ENCODE assay signal across 22 cellular contexts in the genomic region with DNA sequence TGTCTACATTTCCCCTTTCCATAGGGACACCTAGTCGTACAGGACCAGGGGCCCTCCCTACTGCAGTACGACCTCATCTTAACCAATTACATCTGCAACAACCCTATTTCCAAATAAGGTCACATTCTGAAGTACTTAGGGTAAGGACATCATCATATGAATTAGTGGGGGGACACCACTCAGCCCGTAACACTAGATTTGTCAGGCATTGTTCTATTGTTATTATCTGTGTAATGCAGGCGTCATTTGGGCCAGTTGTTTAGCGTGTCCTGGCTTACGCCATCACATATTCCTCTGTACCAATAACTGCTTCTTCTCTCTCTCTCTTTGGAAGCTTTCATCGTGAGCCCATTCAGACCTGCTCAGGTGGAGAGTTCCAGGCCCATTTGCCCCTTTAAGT.
DNase-seq lines count a peak whose midpoint lies in the region; ATAC-seq and TF ChIP-seq lines count a peak whose summit lies in the region.
"Had no signal": no experiment of that assay in that cellular context is flagged by ENCODE, and none has a peak within 500 bp of the region (broad histone marks: within the 10 kb centered on the region; RNA-seq: fewer than 3 reads in every experiment).

No MANE protein-coding gene starts in this region.

- peaks cover 32% of the 10 kb centered on the region for H3K4me1 Mint-ChIP-seq in brain
- H3K4me1 Mint-ChIP-seq: IgD-negative memory B cell had no signal

- DNase-seq in NCI-H345 (lab: John Stamatoyannopoulos, UW) (peak; percentile 21), NCI-H345 treated with DMSO at 0.1 percent for 48 hours (lab: John Stamatoyannopoulos, UW; ENCODE audit: unreplicated experiment) (no peak), psoas muscle (no peak), superior temporal gyrus (ENCODE audit: extremely low spot score) (no peak), dermis blood vessel endothelial cell (no peak)
- DNase-seq: DMS53; GDM1; GM23248; Karpas-422; MV-4-11; NCI-H1105 treated with DMSO at 0.1 percent for 48 hours; NCI-H187 treated with DMSO at 0.1 percent for 48 hours; NCI-H774; NK-92 treated with Interleukin-12 subunit alpha and Interleukin-12 subunit beta, amount 100 ng/mL, for 24 hours; SIG-M5 had no signal

- H3K4me1 ChIP-seq in HEK293 (ENCODE audit: control insufficient read depth, insufficient read depth, low read length), result peaks cover 11% of the 10 kb centered on the region
- H3K4me1 ChIP-seq in psoas muscle, result peaks cover 35% of the 10 kb centered on the region

- H3K9me3 ChIP-seq in HEK293 (ENCODE audit: control insufficient read depth, insufficient read depth, low read depth, low read length), result no peaks in the 10 kb centered on the region
- H3K9me3 ChIP-seq in psoas muscle, result no peaks in the 10 kb centered on the region

- H3K9me3 Mint-ChIP-seq in brain, result peaks cover 0 to 4% (median 0%) of the 10 kb centered on the region in 5 experiments
- H3K9me3 Mint-ChIP-seq: IgD-negative memory B cell had no signal

- no peaks in the 10 kb centered on the region for H3K27me3 Mint-ChIP-seq in brain

- no peak overlapping the region for H3K4me3 Mint-ChIP-seq in brain
- H3K4me3 Mint-ChIP-seq: IgD-negative memory B cell had no signal

- WGBS in psoas muscle, 3 donors, result 73 to 91% (median 77%) methylated on average over 7 of the region's 7 CpGs

- TF ChIP-seq CTCF in HEK293 (tag by site-specific recombination; IDR thresholded peaks at IDR 0.05) (no peak), brain (conservative IDR thresholded peaks at IDR 0.05) (no peak), psoas muscle (IDR thresholded peaks at IDR 0.05) (no peak)

- POLR2A ChIA-PET in HEK293 (lab: Yijun Ruan, JAX), result no interaction called here

- H3K27ac ChIP-seq in HEK293 (ENCODE audit: extremely low read depth, low read depth, low read length), result no peak overlapping the region
- H3K27ac ChIP-seq in psoas muscle, result peak overlapping the region; percentile 88
- H3K27ac ChIP-seq: GM23248, RWPE1 had no signal

- H3K36me3 Mint-ChIP-seq in brain, result peaks cover 35% of the 10 kb centered on the region
- H3K36me3 Mint-ChIP-seq: IgD-negative memory B cell had no signal

- no peaks in the 10 kb centered on the region for H3K36me3 ChIP-seq in HEK293 (ENCODE audit: control insufficient read depth in 2 of 2, insufficient read depth in 1 of 2, low read length in 2 of 2)
- H3K36me3 ChIP-seq in psoas muscle (ENCODE audit: insufficient read depth in 1 of 2, low read depth in 1 of 2), result peaks cover 0 to 30% of the 10 kb centered on the region in 2 donors

- intact Hi-C loops in psoas muscle (cut with DNase I), result loop anchor here in 1 of 2 donors (10.0 kb wide), 2 partner anchors 168 to 318 kb away; no protein-coding TSS in a partner anchor

- H3K4me3 ChIP-seq in HEK293 (ENCODE audit: low read depth, low read length) (no peak overlapping the region), psoas muscle (no peak overlapping the region)
- H3K4me3 ChIP-seq: GM23248 had no signal

- peak overlapping the region in 3 of 5 experiments; percentile 42 to 84 (median 51) for H3K27ac Mint-ChIP-seq in brain
- H3K27ac Mint-ChIP-seq: IgD-negative memory B cell had no signal

- ATAC-seq in psoas muscle, result peak; percentile 29 to 61 (median 52)
- ATAC-seq in HG03520 (IDR thresholded peaks at IDR 0.05; ENCODE audit: unreplicated experiment), result no peak
- ATAC-seq: HCT116, SK-N-SH treated with all-trans-retinoic acid at 6 μM for 48 hours had no signal

- no peaks in the 10 kb centered on the region for H3K27me3 ChIP-seq in psoas muscle (ENCODE audit: insufficient read depth in 3 of 3, low read length in 2 of 3)

- CTCF ChIA-PET in HEK293 (lab: Yijun Ruan, JAX), result no interaction called here

TF ChIP-seq in HEK293, 187 proteins besides CTCF, POLR2A, EP300 and RAD21:
- TF ChIP-seq, protein P1, sequence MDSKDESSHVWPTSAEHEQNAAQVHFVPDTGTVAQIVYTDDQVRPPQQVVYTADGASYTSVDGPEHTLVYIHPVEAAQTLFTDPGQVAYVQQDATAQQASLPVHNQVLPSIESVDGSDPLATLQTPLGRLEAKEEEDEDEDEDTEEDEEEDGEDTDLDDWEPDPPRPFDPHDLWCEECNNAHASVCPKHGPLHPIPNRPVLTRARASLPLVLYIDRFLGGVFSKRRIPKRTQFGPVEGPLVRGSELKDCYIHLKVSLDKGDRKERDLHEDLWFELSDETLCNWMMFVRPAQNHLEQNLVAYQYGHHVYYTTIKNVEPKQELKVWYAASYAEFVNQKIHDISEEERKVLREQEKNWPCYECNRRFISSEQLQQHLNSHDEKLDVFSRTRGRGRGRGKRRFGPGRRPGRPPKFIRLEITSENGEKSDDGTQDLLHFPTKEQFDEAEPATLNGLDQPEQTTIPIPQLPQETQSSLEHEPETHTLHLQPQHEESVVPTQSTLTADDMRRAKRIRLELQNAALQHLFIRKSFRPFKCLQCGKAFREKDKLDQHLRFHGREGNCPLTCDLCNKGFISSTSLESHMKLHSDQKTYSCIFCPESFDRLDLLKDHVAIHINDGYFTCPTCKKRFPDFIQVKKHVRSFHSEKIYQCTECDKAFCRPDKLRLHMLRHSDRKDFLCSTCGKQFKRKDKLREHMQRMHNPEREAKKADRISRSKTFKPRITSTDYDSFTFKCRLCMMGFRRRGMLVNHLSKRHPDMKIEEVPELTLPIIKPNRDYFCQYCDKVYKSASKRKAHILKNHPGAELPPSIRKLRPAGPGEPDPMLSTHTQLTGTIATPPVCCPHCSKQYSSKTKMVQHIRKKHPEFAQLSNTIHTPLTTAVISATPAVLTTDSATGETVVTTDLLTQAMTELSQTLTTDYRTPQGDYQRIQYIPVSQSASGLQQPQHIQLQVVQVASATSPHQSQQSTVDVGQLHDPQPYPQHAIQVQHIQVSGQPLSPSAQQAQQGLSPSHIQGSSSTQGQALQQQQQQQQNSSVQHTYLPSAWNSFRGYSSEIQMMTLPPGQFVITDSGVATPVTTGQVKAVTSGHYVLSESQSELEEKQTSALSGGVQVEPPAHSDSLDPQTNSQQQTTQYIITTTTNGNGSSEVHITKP (tag by site-specific recombination; IDR thresholded peaks at IDR 0.05), result peak; percentile 66
- TF ChIP-seq ZNF549 (tag by site-specific recombination; IDR thresholded peaks at IDR 0.05) (no peak), WT1 (tag by site-specific recombination; IDR thresholded peaks at IDR 0.05) (no peak), SP2 (tag by site-specific recombination; IDR thresholded peaks at IDR 0.05) (0 out of 2 replicates have a peak, but pooled peaks have one; percentile 8)
